Comparison of ENCODE assay signal across 10 cellular contexts in genomic region chr12:92759634-92760268, GRCh38. TPM values are rescaled to one million over a fixed set of nuclear protein-coding genes. Genes with fewer than 3 reads are reported as not detected.
A peak's percentile ranks its signal among the peaks of the same experiment; 100 is the strongest.
DNase-seq lines count a peak whose midpoint lies in the region; ATAC-seq and TF ChIP-seq lines count a peak whose summit lies in the region.
"Had no signal": no experiment of that assay in that cellular context is flagged by ENCODE, and none has a peak within 500 bp of the region (broad histone marks: within the 10 kb centered on the region; RNA-seq: fewer than 3 reads in every experiment).

No MANE protein-coding gene starts in this region.

- RAD21 ChIA-PET in HCT116 (lab: Charles Lee; ENCODE audit: low non-redundant PET in 1 of 2, low total read pairs in 2 of 2, uncharacterized antibody in 2 of 2, unreplicated experiment in 2 of 2): no interaction called here

- no TSS peak for BruUV-seq in HCT116 (replicated peaks; lab: Mats Ljungman, UMichigan)

- H3K27me3 ChIP-seq in HCT116 (ENCODE audit: insufficient read depth, low read length) (no peaks in the 10 kb centered on the region), right lobe of liver (no peaks in the 10 kb centered on the region)

- H3K9me2 ChIP-seq in HCT116 (ENCODE audit: insufficient read depth): no peaks in the 10 kb centered on the region

- 42% methylated on average over 2 of the region's 3 CpGs for WGBS in right lobe of liver (ENCODE audit: insufficient coverage, low coverage, low lambda C conversion rate, missing lambda C conversion rate)

- H3K4me2 ChIP-seq in HCT116 (ENCODE audit: low read length): peak overlapping the region; percentile 19; the same call in 1 of the 2 replicates

- CTCF ChIA-PET in HCT116 (lab: Charles Lee): interaction anchor here (1.5 kb wide), 1 partner anchor 26 kb away, joined by 5 read pairs; no protein-coding TSS in a partner anchor

- POLR2A ChIA-PET in HCT116 (lab: Charles Lee): interaction anchor here (1.1 kb wide), 1 partner anchor 14 kb away, joined by 6 read pairs; no protein-coding TSS in a partner anchor

- no peak overlapping the region for H3K9ac ChIP-seq in HCT116 (ENCODE audit: low read length)

- TF ChIP-seq POLR2A in HCT116 (IDR thresholded peaks at IDR 0.05; ENCODE audit: borderline replicate concordance, extremely low read depth, insufficient read depth, insufficient read length): no peak
- no peak for TF ChIP-seq POLR2A in right lobe of liver (IDR thresholded peaks at IDR 0.05)

- H3K36me3 ChIP-seq in HCT116 (ENCODE audit: control insufficient read depth in 1 of 2, insufficient read depth in 2 of 2, low read length in 2 of 2): no peaks in the 10 kb centered on the region
- H3K36me3 ChIP-seq in right lobe of liver: no peaks in the 10 kb centered on the region

- intact Hi-C loops in HCT116 (cut with micrococcal nuclease) (no loop called here), right lobe of liver (cut with DNase I) (no loop called here)

- H4K20me1 ChIP-seq in HCT116 (ENCODE audit: insufficient read depth): no peaks in the 10 kb centered on the region

- ATAC-seq in HCT116 (peak; percentile 97), esophagus mucosa (peak; percentile 95), HG02938 (IDR thresholded peaks at IDR 0.05; ENCODE audit: unreplicated experiment) (no peak), right lobe of liver (no peak), GM21447 (IDR thresholded peaks at IDR 0.05; ENCODE audit: unreplicated experiment) (no peak)
- ATAC-seq: GM12878 had no signal

- H3K9me3 ChIP-seq in HCT116 (ENCODE audit: control insufficient read depth in 1 of 2, insufficient read depth in 1 of 2, low read depth in 1 of 2, low read length in 2 of 2) (no peaks in the 10 kb centered on the region), right lobe of liver (no peaks in the 10 kb centered on the region)

- TF ChIP-seq CTCF in HCT116 (IDR thresholded peaks at IDR 0.05 in 2 of 3, conservative IDR thresholded peaks at IDR 0.05 in 1 of 3; ENCODE audit: borderline replicate concordance in 1 of 3, insufficient read depth in 1 of 3, low read depth in 2 of 3, low read length in 2 of 3) (no peak), retinal pigment epithelial cell (conservative IDR thresholded peaks at IDR 0.05; ENCODE audit: low read depth, low read length) (no peak), right lobe of liver (IDR thresholded peaks at IDR 0.05) (no peak)

- H3K27ac ChIP-seq in HCT116 (ENCODE audit: low read depth, low read length): no peak overlapping the region
- H3K27ac ChIP-seq in right lobe of liver: no peak overlapping the region

- peaks cover 0 to 10% of the 10 kb centered on the region in 2 experiments; a peak in 2 of 4 replicates for H3K4me1 ChIP-seq in HCT116 (ENCODE audit: control insufficient read depth in 1 of 2, insufficient read depth in 2 of 2, low read length in 2 of 2)
- H3K4me1 ChIP-seq in right lobe of liver: no peaks in the 10 kb centered on the region

- TF ChIP-seq RAD21 in HCT116 (IDR thresholded peaks at IDR 0.05; ENCODE audit: low read depth): no peak

- H3K4me3 ChIP-seq in HCT116 (replicated peaks in 1 of 2; ENCODE audit: low read depth in 1 of 2, low read length in 2 of 2): no peak overlapping the region
- H3K4me3 ChIP-seq in retinal pigment epithelial cell (ENCODE audit: low read length): no peak overlapping the region
- H3K4me3 ChIP-seq in right lobe of liver: no peak overlapping the region
- H3K4me3 ChIP-seq: GM12878 had no signal

- H2AFZ ChIP-seq in HCT116 (ENCODE audit: low read depth, low read length, poor library complexity, severe bottlenecking): peak overlapping the region; percentile 34

- DNase-seq in HCT116 (ENCODE audit: low read depth, low spot score): peak; percentile 77
- peak; percentile 94 for DNase-seq in RPMI7951 (ENCODE audit: low read depth)
- peak; percentile 79 for DNase-seq in retinal pigment epithelial cell (ENCODE audit: low read depth)
- no peak for DNase-seq in right lobe of liver
- no peak for DNase-seq in SHP77 (lab: John Stamatoyannopoulos, UW)
- DNase-seq: NCI-H2081 had no signal

- H3K79me2 ChIP-seq in HCT116 (ENCODE audit: insufficient read depth, low read length): no peaks in the 10 kb centered on the region

TF ChIP-seq in HCT116, 20 proteins besides CTCF, POLR2A, EP300 and RAD21:
- peak; percentile 52; the same call in 1 of the 2 replicates for TF ChIP-seq SP1 (IDR thresholded peaks at IDR 0.05; ENCODE audit: low read depth)
- TF ChIP-seq FOSL1 (IDR thresholded peaks at IDR 0.05; ENCODE audit: low read depth): peak; percentile 76
- peak; percentile 87 for TF ChIP-seq MAX (IDR thresholded peaks at IDR 0.05)
- TF ChIP-seq CEBPB (IDR thresholded peaks at IDR 0.05; ENCODE audit: low read depth): no peak
- TF ChIP-seq ATF3 (IDR thresholded peaks at IDR 0.05): no peak
- TF ChIP-seq REST (IDR thresholded peaks at IDR 0.05; ENCODE audit: low read depth): no peak
- peak; percentile 85; the same call in 1 of the 2 replicates for TF ChIP-seq CBX3 (IDR thresholded peaks at IDR 0.05; ENCODE audit: low read depth)
- TF ChIP-seq JUND (IDR thresholded peaks at IDR 0.05): peak; percentile 75
- TF ChIP-seq SIN3A (IDR thresholded peaks at IDR 0.05; ENCODE audit: low read depth): no peak
- TF ChIP-seq EGR1 (IDR thresholded peaks at IDR 0.05; ENCODE audit: low read depth): no peak
- TF ChIP-seq YY1 (IDR thresholded peaks at IDR 0.05; ENCODE audit: extremely low read depth, insufficient replicate concordance, low read depth, low read length): no peak
- no peak for TF ChIP-seq EZH2 (IDR thresholded peaks at IDR 0.05)
- TF ChIP-seq ELF1 (IDR thresholded peaks at IDR 0.05; ENCODE audit: borderline replicate concordance, low read depth): no peak
- TF ChIP-seq ZNF274 (IDR thresholded peaks at IDR 0.05; ENCODE audit: low read depth, low read length): no peak

RNA-seq across cellular contexts. Expression of gene PLEKHG7, which starts 57.0 kb away (rescaled TPM):
- not detected for total RNA-seq in HCT116 (2021; ENCODE audit: unreplicated experiment)
- polyA plus RNA-seq in HCT116 (2012): not detected in 2 replicates
- not detected in 2 replicates for total RNA-seq in RPMI7951 (2014; rRNA removed; shearing (Covaris generic))
- total RNA-seq in esophagus mucosa: 0.28 TPM
- total RNA-seq in right lobe of liver: under 1 TPM; 0.15 to 0.49 (median 0.23) TPM

Comparison
In these comparisons a context has a peak if more than half of its experiments do, and no peak if none do; other contexts are left out.
1. ATAC-seq: peak in HCT116 (single experiment) and esophagus mucosa (single experiment); none in HG02938 (single experiment), right lobe of liver (0 of 4) and GM21447 (single experiment).
2. DNase-seq: peak in HCT116 (single experiment), RPMI7951 (single experiment) and retinal pigment epithelial cell (single experiment); none in right lobe of liver (0 of 3) and SHP77 (0 of 2).